ENCODE assay signal across 1 cellular context in the genomic region with DNA sequence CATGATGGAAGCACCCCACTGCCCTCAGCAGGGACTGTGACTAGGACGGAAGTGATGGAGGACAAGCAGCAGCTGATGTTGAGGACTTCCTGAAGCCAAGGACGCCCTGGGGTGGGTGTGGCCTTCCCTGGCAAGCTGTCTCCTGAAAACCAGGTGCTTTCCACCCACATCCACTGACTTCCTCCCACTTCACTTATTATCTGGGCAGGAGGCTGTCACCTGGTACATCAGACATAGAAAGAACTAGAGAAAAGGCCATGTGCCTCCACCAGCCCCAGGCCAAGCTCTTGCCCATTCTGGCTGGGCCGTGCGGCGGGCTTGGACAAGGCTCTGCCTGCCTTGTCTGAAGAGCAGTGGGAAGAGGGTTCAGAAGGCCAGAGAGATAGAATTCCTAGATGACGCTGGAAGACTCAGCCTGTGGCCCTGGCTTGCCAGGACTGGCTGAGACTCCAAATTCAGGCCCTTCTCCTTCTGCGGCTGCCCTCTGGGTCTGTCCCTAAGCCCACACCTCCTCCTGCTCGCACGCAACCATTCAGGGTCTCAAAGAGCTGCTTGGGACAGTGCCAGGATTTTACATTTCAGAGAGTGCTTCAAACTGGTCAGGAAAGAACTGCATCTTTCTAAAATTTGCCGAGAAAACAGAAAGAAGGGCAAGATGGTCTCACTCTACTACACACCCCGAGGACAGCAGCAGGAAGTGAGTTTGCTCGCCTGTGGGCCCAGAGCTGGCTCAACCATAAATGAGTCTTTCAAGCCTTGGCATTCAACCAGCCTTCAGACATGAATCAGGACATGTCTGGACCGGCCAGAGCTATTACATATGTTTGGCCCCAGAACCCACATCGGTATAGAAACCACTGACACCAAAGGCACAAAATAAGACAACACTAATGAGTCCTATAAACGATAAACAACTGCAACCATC.
TF ChIP-seq lines count a peak whose summit lies in the region.

No MANE protein-coding gene starts in this region.

TF ChIP-seq in GM23338, 12 proteins besides CTCF, POLR2A, EP300 and RAD21 (continued from another document):
- TF ChIP-seq, protein P1, sequence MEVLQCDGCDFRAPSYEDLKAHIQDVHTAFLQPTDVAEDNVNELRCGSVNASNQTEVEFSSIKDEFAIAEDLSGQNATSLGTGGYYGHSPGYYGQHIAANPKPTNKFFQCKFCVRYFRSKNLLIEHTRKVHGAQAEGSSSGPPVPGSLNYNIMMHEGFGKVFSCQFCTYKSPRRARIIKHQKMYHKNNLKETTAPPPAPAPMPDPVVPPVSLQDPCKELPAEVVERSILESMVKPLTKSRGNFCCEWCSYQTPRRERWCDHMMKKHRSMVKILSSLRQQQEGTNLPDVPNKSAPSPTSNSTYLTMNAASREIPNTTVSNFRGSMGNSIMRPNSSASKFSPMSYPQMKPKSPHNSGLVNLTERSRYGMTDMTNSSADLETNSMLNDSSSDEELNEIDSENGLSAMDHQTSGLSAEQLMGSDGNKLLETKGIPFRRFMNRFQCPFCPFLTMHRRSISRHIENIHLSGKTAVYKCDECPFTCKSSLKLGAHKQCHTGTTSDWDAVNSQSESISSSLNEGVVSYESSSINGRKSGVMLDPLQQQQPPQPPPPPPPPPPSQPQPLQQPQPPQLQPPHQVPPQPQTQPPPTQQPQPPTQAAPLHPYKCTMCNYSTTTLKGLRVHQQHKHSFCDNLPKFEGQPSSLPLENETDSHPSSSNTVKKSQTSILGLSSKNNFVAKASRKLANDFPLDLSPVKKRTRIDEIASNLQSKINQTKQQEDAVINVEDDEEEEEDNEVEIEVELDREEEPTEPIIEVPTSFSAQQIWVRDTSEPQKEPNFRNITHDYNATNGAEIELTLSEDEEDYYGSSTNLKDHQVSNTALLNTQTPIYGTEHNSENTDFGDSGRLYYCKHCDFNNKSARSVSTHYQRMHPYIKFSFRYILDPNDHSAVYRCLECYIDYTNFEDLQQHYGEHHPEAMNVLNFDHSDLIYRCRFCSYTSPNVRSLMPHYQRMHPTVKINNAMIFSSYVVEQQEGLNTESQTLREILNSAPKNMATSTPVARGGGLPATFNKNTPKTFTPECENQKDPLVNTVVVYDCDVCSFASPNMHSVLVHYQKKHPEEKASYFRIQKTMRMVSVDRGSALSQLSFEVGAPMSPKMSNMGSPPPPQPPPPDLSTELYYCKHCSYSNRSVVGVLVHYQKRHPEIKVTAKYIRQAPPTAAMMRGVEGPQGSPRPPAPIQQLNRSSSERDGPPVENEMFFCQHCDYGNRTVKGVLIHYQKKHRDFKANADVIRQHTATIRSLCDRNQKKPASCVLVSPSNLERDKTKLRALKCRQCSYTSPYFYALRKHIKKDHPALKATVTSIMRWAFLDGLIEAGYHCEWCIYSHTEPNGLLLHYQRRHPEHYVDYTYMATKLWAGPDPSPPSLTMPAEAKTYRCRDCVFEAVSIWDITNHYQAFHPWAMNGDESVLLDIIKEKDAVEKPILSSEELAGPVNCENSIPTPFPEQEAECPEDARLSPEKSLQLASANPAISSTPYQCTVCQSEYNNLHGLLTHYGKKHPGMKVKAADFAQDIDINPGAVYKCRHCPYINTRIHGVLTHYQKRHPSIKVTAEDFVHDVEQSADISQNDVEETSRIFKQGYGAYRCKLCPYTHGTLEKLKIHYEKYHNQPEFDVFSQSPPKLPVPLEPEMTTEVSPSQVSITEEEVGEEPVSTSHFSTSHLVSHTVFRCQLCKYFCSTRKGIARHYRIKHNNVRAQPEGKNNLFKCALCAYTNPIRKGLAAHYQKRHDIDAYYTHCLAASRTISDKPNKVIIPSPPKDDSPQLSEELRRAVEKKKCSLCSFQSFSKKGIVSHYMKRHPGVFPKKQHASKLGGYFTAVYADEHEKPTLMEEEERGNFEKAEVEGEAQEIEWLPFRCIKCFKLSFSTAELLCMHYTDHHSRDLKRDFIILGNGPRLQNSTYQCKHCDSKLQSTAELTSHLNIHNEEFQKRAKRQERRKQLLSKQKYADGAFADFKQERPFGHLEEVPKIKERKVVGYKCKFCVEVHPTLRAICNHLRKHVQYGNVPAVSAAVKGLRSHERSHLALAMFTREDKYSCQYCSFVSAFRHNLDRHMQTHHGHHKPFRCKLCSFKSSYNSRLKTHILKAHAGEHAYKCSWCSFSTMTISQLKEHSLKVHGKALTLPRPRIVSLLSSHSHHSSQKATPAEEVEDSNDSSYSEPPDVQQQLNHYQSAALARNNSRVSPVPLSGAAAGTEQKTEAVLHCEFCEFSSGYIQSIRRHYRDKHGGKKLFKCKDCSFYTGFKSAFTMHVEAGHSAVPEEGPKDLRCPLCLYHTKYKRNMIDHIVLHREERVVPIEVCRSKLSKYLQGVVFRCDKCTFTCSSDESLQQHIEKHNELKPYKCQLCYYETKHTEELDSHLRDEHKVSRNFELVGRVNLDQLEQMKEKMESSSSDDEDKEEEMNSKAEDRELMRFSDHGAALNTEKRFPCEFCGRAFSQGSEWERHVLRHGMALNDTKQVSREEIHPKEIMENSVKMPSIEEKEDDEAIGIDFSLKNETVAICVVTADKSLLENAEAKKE (CRISPR knock-in tag; IDR thresholded peaks at IDR 0.05) = no peak
- TF ChIP-seq ZNF331 (CRISPR knock-in tag; IDR thresholded peaks at IDR 0.05; ENCODE audit: low read depth) (no peak), POLR2AphosphoS5 (IDR thresholded peaks at IDR 0.05; ENCODE audit: low read depth) (no peak), EZH2 (IDR thresholded peaks at IDR 0.05; ENCODE audit: low read depth, unreplicated experiment) (no peak), JUNB (IDR thresholded peaks at IDR 0.05; ENCODE audit: unreplicated experiment) (no peak), ZNF114 (CRISPR knock-in tag; IDR thresholded peaks at IDR 0.05) (no peak), NANOG (IDR thresholded peaks at IDR 0.05; ENCODE audit: borderline replicate concordance) (no peak), CREB1 (CRISPR knock-in tag; IDR thresholded peaks at IDR 0.05; ENCODE audit: low read depth) (no peak), STAT1 (IDR thresholded peaks at IDR 0.05; ENCODE audit: unreplicated experiment) (no peak)
- TF ChIP-seq, protein P2, sequence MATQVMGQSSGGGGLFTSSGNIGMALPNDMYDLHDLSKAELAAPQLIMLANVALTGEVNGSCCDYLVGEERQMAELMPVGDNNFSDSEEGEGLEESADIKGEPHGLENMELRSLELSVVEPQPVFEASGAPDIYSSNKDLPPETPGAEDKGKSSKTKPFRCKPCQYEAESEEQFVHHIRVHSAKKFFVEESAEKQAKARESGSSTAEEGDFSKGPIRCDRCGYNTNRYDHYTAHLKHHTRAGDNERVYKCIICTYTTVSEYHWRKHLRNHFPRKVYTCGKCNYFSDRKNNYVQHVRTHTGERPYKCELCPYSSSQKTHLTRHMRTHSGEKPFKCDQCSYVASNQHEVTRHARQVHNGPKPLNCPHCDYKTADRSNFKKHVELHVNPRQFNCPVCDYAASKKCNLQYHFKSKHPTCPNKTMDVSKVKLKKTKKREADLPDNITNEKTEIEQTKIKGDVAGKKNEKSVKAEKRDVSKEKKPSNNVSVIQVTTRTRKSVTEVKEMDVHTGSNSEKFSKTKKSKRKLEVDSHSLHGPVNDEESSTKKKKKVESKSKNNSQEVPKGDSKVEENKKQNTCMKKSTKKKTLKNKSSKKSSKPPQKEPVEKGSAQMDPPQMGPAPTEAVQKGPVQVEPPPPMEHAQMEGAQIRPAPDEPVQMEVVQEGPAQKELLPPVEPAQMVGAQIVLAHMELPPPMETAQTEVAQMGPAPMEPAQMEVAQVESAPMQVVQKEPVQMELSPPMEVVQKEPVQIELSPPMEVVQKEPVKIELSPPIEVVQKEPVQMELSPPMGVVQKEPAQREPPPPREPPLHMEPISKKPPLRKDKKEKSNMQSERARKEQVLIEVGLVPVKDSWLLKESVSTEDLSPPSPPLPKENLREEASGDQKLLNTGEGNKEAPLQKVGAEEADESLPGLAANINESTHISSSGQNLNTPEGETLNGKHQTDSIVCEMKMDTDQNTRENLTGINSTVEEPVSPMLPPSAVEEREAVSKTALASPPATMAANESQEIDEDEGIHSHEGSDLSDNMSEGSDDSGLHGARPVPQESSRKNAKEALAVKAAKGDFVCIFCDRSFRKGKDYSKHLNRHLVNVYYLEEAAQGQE (IDR thresholded peaks at IDR 0.05; ENCODE audit: unreplicated experiment) = no peak
- TF ChIP-seq, protein P3, sequence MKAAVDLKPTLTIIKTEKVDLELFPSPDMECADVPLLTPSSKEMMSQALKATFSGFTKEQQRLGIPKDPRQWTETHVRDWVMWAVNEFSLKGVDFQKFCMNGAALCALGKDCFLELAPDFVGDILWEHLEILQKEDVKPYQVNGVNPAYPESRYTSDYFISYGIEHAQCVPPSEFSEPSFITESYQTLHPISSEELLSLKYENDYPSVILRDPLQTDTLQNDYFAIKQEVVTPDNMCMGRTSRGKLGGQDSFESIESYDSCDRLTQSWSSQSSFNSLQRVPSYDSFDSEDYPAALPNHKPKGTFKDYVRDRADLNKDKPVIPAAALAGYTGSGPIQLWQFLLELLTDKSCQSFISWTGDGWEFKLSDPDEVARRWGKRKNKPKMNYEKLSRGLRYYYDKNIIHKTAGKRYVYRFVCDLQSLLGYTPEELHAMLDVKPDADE (IDR thresholded peaks at IDR 0.05) = no peak
